8 cellular contexts compared by ENCODE assay signal in the genomic region with DNA sequence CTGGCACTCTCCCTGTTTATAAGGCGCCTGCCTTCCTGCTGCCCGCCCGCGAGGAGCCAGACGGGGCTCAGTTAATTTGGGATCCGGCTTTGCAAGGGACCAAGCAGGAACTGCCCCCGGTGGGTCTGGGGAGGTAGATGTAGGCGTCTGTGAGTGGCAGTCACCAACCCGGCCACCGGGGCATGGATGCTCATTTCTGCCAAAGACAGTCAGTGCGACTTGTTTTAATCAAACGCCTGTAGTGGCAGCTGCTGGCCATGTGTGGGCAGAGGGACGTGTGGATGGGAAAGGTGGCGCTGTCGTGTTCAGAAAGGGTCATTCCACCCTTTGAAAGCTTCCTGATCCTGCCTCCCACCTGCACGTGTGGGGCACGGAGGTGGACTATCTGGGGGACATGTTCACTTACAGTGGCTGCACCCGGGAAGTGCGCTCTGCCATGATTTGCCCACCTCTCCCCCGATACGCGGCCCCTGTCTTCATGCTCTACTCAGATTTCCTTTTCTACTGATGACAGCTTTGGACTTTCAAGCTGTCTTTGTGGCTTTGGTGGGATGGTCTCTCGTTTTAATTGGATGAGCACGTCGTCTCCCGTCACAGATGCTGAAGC.
DNase-seq lines count a peak whose midpoint lies in the region; TF ChIP-seq lines count a peak whose summit lies in the region.

No MANE protein-coding gene starts in this region.

- H3K36me3 ChIP-seq in left ventricle myocardium inferior = no peaks in the 10 kb centered on the region
- H3K36me3 ChIP-seq in spleen = no peaks in the 10 kb centered on the region

- whole genome bisulfite sequencing in spleen, 5 donors = 26 to 36% (median 33%) methylated on average over 21 to 26 of the region's 26 CpGs

- H3K27ac ChIP-seq in left ventricle myocardium inferior (replicated peaks) (peak overlapping the region; percentile 48), spleen (peak overlapping the region in 7 of 8 donors; percentile 8 to 84 (median 73))

- H3K4me3 ChIP-seq in left ventricle myocardium inferior = peak overlapping the region; percentile 68
- peak overlapping the region in 7 of 8 donors; percentile 23 to 69 (median 39) for H3K4me3 ChIP-seq in spleen

- TF ChIP-seq POLR2A in spleen (IDR thresholded peaks at IDR 0.05) = no peak

- no peaks in the 10 kb centered on the region for H3K9me3 ChIP-seq in left ventricle myocardium inferior (replicated peaks)
- no peaks in the 10 kb centered on the region for H3K9me3 ChIP-seq in spleen

- peaks cover 90% of the 10 kb centered on the region for H3K4me1 ChIP-seq in left ventricle myocardium inferior
- peaks cover 33 to 95% (median 74%) of the 10 kb centered on the region in 6 donors for H3K4me1 ChIP-seq in spleen

- TF ChIP-seq CTCF in left ventricle myocardium inferior (IDR thresholded peaks at IDR 0.05; ENCODE audit: borderline replicate concordance) = peak; percentile 64
- TF ChIP-seq CTCF in spleen (IDR thresholded peaks at IDR 0.05 in 8 of 11, conservative IDR thresholded peaks at IDR 0.05 in 3 of 11) = peak in 5 of 11 experiments; percentile 15 to 38 (median 18)

- intact Hi-C loops in left ventricle myocardium inferior (cut with micrococcal nuclease) = no loop called here
- intact Hi-C loops in spleen (cut with DNase I; ENCODE audit: low total_unique reads) = no loop called here

- DNase-seq in AG08395 (ENCODE audit: low spot score) (peak; percentile 52), H4 (ENCODE audit: low spot score) (peak; percentile 75), SW480 (ENCODE audit: low spot score) (peak; percentile 69), left ventricle myocardium inferior (no peak), spleen (no peak), T-helper 2 cell (no peak), T1000 (lab: John Stamatoyannopoulos, UW) (no peak)
- no peak for DNase-seq in activated naive CD4-positive, alpha-beta T cell treated with anti-CD3 and anti-CD28 coated beads, Interleukin-2, amount 50 U/mL, for 16 hours

- H3K27me3 ChIP-seq in left ventricle myocardium inferior (ENCODE audit: low read depth) = peaks cover 5% of the 10 kb centered on the region
- H3K27me3 ChIP-seq in spleen (replicated peaks in 1 of 7) = peaks cover 0 to 90% (median 29%) of the 10 kb centered on the region in 7 donors

Comparison
In these comparisons a context has a peak if more than half of its experiments do, and no peak if none do; other contexts are left out.
1. DNase-seq: peak in AG08395 (single experiment), H4 (single experiment) and SW480 (single experiment); none in left ventricle myocardium inferior (single experiment), spleen (single experiment), T-helper 2 cell (0 of 5), T1000 (single experiment) and activated naive CD4-positive, alpha-beta T cell treated with anti-CD3 and anti-CD28 coated beads, Interleukin-2, amount 50 U/mL, for 16 hours (single experiment).